Comparison of ENCODE assay signal across 26 cellular contexts in genomic region chr7:43332193-43332796, GRCh38.
A peak's percentile ranks its signal among the peaks of the same experiment; 100 is the strongest.
DNase-seq lines count a peak whose midpoint lies in the region; ATAC-seq, FAIRE-seq and TF ChIP-seq lines count a peak whose summit lies in the region.
"Had no signal": no experiment of that assay in that cellular context is flagged by ENCODE, and none has a peak within 500 bp of the region (broad histone marks: within the 10 kb centered on the region; RNA-seq: fewer than 3 reads in every experiment).

No MANE protein-coding gene starts in this region.

- H2BK120ac ChIP-seq in H1 (replicated peaks; ENCODE audit: low read depth, low read length) (no peak overlapping the region), trophoblast cell (ENCODE audit: insufficient read depth, low read length, poor library complexity) (no peak overlapping the region)

- H3K4me2 ChIP-seq in K562 (ENCODE audit: insufficient read depth, low read length) (no peak overlapping the region), H1 (ENCODE audit: insufficient read depth in 1 of 2, low read depth in 2 of 2, low read length in 2 of 2) (no peak overlapping the region), trophoblast cell (ENCODE audit: low read length) (no peak overlapping the region)
- H3K4me2 ChIP-seq: A549, BLaER1 had no signal

- TF ChIP-seq RAD21 in K562 (CRISPR knock-in tag; conservative IDR thresholded peaks at IDR 0.05 in 1 of 2, IDR thresholded peaks at IDR 0.05 in 1 of 2), result no peak
- TF ChIP-seq RAD21 in H1 (IDR thresholded peaks at IDR 0.05 in 1 of 2, conservative IDR thresholded peaks at IDR 0.05 in 1 of 2; ENCODE audit: low read depth in 2 of 2, low read length in 2 of 2), result no peak

- H3K56ac ChIP-seq in H1 (replicated peaks; ENCODE audit: insufficient read length, low read depth, low read length), result no peak overlapping the region

- H2AK5ac ChIP-seq in H1 (ENCODE audit: low read depth, low read length) (no peak overlapping the region; the same call in 1 of the 2 replicates), trophoblast cell (ENCODE audit: low read length) (no peak overlapping the region)

- TF ChIP-seq EP300 in K562 (IDR thresholded peaks at IDR 0.05; ENCODE audit: low read length) (no peak), H1 (IDR thresholded peaks at IDR 0.05; ENCODE audit: borderline replicate concordance in 1 of 2, low read depth in 2 of 2, low read length in 2 of 2) (no peak)

- peak overlapping the region; percentile 55; the same call in 1 of the 2 replicates for H2BK12ac ChIP-seq in H1 (ENCODE audit: low read depth, low read length)
- H2BK12ac ChIP-seq in trophoblast cell (ENCODE audit: low read length), result no peak overlapping the region

- in situ Hi-C loops in G401 (cut with HindIII; ENCODE audit: low sequenced_read_pairs) (no loop called here), K562 (cut with MboI) (no loop called here)

- ATAC-seq in K562 (no peak), HG02678 (IDR thresholded peaks at IDR 0.05; ENCODE audit: unreplicated experiment) (no peak)

- no peaks in the 10 kb centered on the region; the same call in 1 of the 2 replicates for H3K23me2 ChIP-seq in H1 (ENCODE audit: low read depth, low read length)

- H3K4me3 ChIP-seq in K562, result no peak overlapping the region
- no peak overlapping the region for H3K4me3 ChIP-seq in H1 (ENCODE audit: extremely low read depth in 1 of 4, insufficient read depth in 2 of 4, low read depth in 3 of 4, low read length in 4 of 4)
- H3K4me3 ChIP-seq in trophoblast cell (ENCODE audit: low read depth, low read length), result peak overlapping the region; percentile 1
- H3K4me3 ChIP-seq: A549, BLaER1 had no signal

- no peaks in the 10 kb centered on the region; the same call in 1 of the 2 replicates for H4K20me1 ChIP-seq in K562 (replicated peaks; ENCODE audit: control insufficient read depth, insufficient read depth, low read length)
- no peaks in the 10 kb centered on the region for H4K20me1 ChIP-seq in H1 (replicated peaks in 1 of 2; ENCODE audit: control insufficient read depth in 1 of 2, insufficient read depth in 2 of 2, low read length in 2 of 2)
- H4K20me1 ChIP-seq: BLaER1 had no signal

- POLR2A ChIA-PET in K562 (lab: Yijun Ruan, JAX) (no interaction called here), H1 (lab: Charles Lee; ENCODE audit: partially characterized antibody) (interaction anchor here (1.4 kb wide), 1 partner anchor 17 kb away, joined by 4 read pairs; no protein-coding TSS in a partner anchor)

- TF ChIP-seq POLR2A in K562 (conservative IDR thresholded peaks at IDR 0.05), result no peak
- TF ChIP-seq POLR2A in H1 (IDR thresholded peaks at IDR 0.05; ENCODE audit: control extremely low read depth in 1 of 2, low read depth in 2 of 2, low read length in 2 of 2), result no peak

- no TSS peak for BruUV-seq in K562 (replicated peaks; lab: Mats Ljungman, UMichigan)

- H4K8ac ChIP-seq in H1 (ENCODE audit: extremely low read depth, insufficient read depth, low read length), result no peak overlapping the region
- H4K8ac ChIP-seq in trophoblast cell (ENCODE audit: low read depth, low read length), result no peak overlapping the region

- H3K27ac ChIP-seq in K562 (ENCODE audit: extremely low read depth, low read depth, low read length) (no peak overlapping the region), H1 (ENCODE audit: low read depth, low read length) (no peak overlapping the region), trophoblast cell (ENCODE audit: low read depth, low read length) (no peak overlapping the region)
- H3K27ac ChIP-seq: 22Rv1, A549, BLaER1 had no signal

- H2BK20ac ChIP-seq in H1 (ENCODE audit: low read length), result no peak overlapping the region

- no peaks in the 10 kb centered on the region for H3K9me1 ChIP-seq in K562 (ENCODE audit: control insufficient read depth, insufficient read depth, low read length)

- H2BK5ac ChIP-seq in H1 (ENCODE audit: low read depth, low read length), result no peak overlapping the region; the same call in 1 of the 2 replicates
- H2BK5ac ChIP-seq in trophoblast cell (ENCODE audit: low read depth, low read length, poor library complexity), result no peak overlapping the region

- H3K14ac ChIP-seq in H1 (ENCODE audit: insufficient read length) (no peak overlapping the region), trophoblast cell (ENCODE audit: low read length) (no peak overlapping the region)

- H3K23ac ChIP-seq in H1 (ENCODE audit: insufficient read length) (no peak overlapping the region), trophoblast cell (ENCODE audit: low read length) (no peak overlapping the region)

- H2BK15ac ChIP-seq in H1 (ENCODE audit: low read length), result no peak overlapping the region

- H4K12ac ChIP-seq in trophoblast cell (ENCODE audit: low read depth, low read length), result no peak overlapping the region

- H3K4me1 ChIP-seq in K562 (replicated peaks in 1 of 2; ENCODE audit: control insufficient read depth in 2 of 2, insufficient read depth in 2 of 2, low read length in 2 of 2), result no peaks in the 10 kb centered on the region
- peaks cover 0 to 3% (median 1%) of the 10 kb centered on the region in 4 experiments; a peak in 1 of 7 replicates for H3K4me1 ChIP-seq in H1 (replicated peaks in 1 of 4; ENCODE audit: control insufficient read depth in 3 of 4, insufficient read depth in 4 of 4, low read length in 3 of 4)
- H3K4me1 ChIP-seq in trophoblast cell (ENCODE audit: control insufficient read depth in 1 of 2, insufficient read depth in 2 of 2, low read length in 2 of 2), result peaks cover 5 to 8% of the 10 kb centered on the region in 2 experiments
- H3K4me1 ChIP-seq: A549, BE2C, BLaER1 had no signal

- H3K9me3 ChIP-seq in K562 (replicated peaks; ENCODE audit: control insufficient read depth, insufficient read depth, low read depth, low read length) (no peaks in the 10 kb centered on the region), H1 (ENCODE audit: insufficient read depth in 2 of 2, low read depth in 1 of 2, low read length in 1 of 2) (no peaks in the 10 kb centered on the region), trophoblast cell (ENCODE audit: insufficient read depth, low read depth, low read length) (no peaks in the 10 kb centered on the region)
- H3K9me3 ChIP-seq: A549, BE2C, BLaER1 had no signal

- no peaks in the 10 kb centered on the region for H3K36me3 ChIP-seq in K562 (ENCODE audit: control insufficient read depth, insufficient read depth, low read length)
- no peaks in the 10 kb centered on the region for H3K36me3 ChIP-seq in H1 (ENCODE audit: control insufficient read depth in 2 of 4, insufficient read depth in 4 of 4, low read length in 3 of 4)
- no peaks in the 10 kb centered on the region for H3K36me3 ChIP-seq in trophoblast cell (ENCODE audit: control insufficient read depth in 1 of 2, insufficient read depth in 2 of 2, low read length in 2 of 2)
- H3K36me3 ChIP-seq: BE2C had no signal

- H3K79me2 ChIP-seq in K562 (ENCODE audit: control insufficient read depth, insufficient read depth, low read length) (no peaks in the 10 kb centered on the region), H1 (ENCODE audit: control insufficient read depth in 1 of 2, insufficient read depth in 2 of 2, low read length in 2 of 2) (no peaks in the 10 kb centered on the region), trophoblast cell (ENCODE audit: control insufficient read depth, insufficient read depth, low read length, poor library complexity) (no peaks in the 10 kb centered on the region)

- H3K9ac ChIP-seq in K562 (ENCODE audit: insufficient read depth in 1 of 2, low read depth in 2 of 2, low read length in 2 of 2), result no peak overlapping the region
- no peak overlapping the region for H3K9ac ChIP-seq in H1 (replicated peaks in 1 of 4; ENCODE audit: extremely low read depth in 1 of 4, low read depth in 3 of 4, low read length in 3 of 4)
- H3K9ac ChIP-seq in trophoblast cell (ENCODE audit: low read length), result no peak overlapping the region
- H3K9ac ChIP-seq: BLaER1 had no signal

- CTCF ChIA-PET in K562 (lab: Yijun Ruan, JAX; ENCODE audit: low intra/inter-chr PET ratio) (no interaction called here), H1 (lab: Charles Lee; ENCODE audit: partially characterized antibody) (interaction anchor here (0.7 to 1.1 kb wide), 3 partner anchors 18 to 122 kb away, joined by 3 read pairs; no protein-coding TSS in a partner anchor)

- intact Hi-C loops in K562 (cut with micrococcal nuclease), result no loop called here

- TF ChIP-seq CTCF in K562 (IDR thresholded peaks at IDR 0.05 in 2 of 3, conservative IDR thresholded peaks at IDR 0.05 in 1 of 3; ENCODE audit: insufficient read depth in 2 of 3, low read depth in 1 of 3, low read length in 3 of 3) (no peak), H1 (IDR thresholded peaks at IDR 0.05; ENCODE audit: control extremely low read depth in 1 of 3, insufficient read depth in 1 of 3, low read depth in 1 of 3, low read length in 3 of 3) (no peak)

- H4K91ac ChIP-seq in H1 (replicated peaks; ENCODE audit: insufficient read length, low read length) (peak overlapping the region; percentile 57), trophoblast cell (ENCODE audit: low read depth, low read length) (no peak overlapping the region)

- no peaks in the 10 kb centered on the region; the same call in 1 of the 2 replicates for H3K79me1 ChIP-seq in H1 (ENCODE audit: low read depth, low read length)
- no peaks in the 10 kb centered on the region for H3K79me1 ChIP-seq in trophoblast cell (ENCODE audit: low read length)

- no peak for FAIRE-seq in K562 (lab: Jason Lieb, UNC)
- no peak for FAIRE-seq in H1 (lab: Jason Lieb, UNC)
- FAIRE-seq: A549, G401.6, GM12891, GM19239 had no signal

- WGBS in K562 (ENCODE audit: insufficient coverage, low coverage, missing lambda C conversion rate), result 4% methylated on average over 8 of the region's 8 CpGs
- 95% methylated on average over 8 of the region's 8 CpGs; no CpG with 5 or more reads in 1 of the 2 experiments for WGBS in H1 (ENCODE audit: extremely low coverage in 1 of 2, insufficient coverage in 1 of 2, insufficient read length in 1 of 2, insufficient replicate concordance in 2 of 2, low coverage in 1 of 2, low lambda C conversion rate in 2 of 2, missing lambda C conversion rate in 1 of 2), 2 experiments
- WGBS in trophoblast cell (ENCODE audit: extremely low coverage, insufficient coverage, insufficient read length), result no CpG with 5 or more reads among the region's 8 CpGs

- H3K18ac ChIP-seq in H1 (ENCODE audit: extremely low read depth, low read length) (no peak overlapping the region), trophoblast cell (ENCODE audit: low read length) (no peak overlapping the region)

- H3K4ac ChIP-seq in H1 (replicated peaks; ENCODE audit: insufficient read length, low read depth, low read length) (no peak overlapping the region), trophoblast cell (ENCODE audit: low read depth, low read length) (no peak overlapping the region)

- H2AFZ ChIP-seq in K562 (ENCODE audit: low read depth, low read length) (no peak overlapping the region), H1 (ENCODE audit: low read length) (no peak overlapping the region), trophoblast cell (ENCODE audit: insufficient read depth, low read length, poor library complexity) (no peak overlapping the region)

- H3K27me3 ChIP-seq in K562 (ENCODE audit: control insufficient read depth in 2 of 2, insufficient read depth in 2 of 2, low read length in 2 of 2) (peaks cover 8 to 21% of the 10 kb centered on the region in 2 experiments; a peak in 4 of 5 replicates), H1 (replicated peaks in 1 of 4; ENCODE audit: control insufficient read depth in 3 of 4, extremely low read depth in 1 of 4, insufficient read depth in 3 of 4, low read length in 3 of 4) (no peaks in the 10 kb centered on the region), trophoblast cell (ENCODE audit: insufficient read depth, low read length) (no peaks in the 10 kb centered on the region)
- H3K27me3 ChIP-seq: BE2C, BLaER1 had no signal

- DNase-seq in G401 (ENCODE audit: low spot score) (peak; percentile 19), K562 (ENCODE audit: extremely low read depth in 1 of 4, low spot score in 3 of 4) (no peak), H1 (ENCODE audit: low read depth in 1 of 2, low spot score in 2 of 2) (no peak), trophoblast cell (no peak), Ammon's horn (ENCODE audit: low spot score) (no peak), NCI-H1417 treated with DMSO at 0.1 percent for 48 hours (lab: John Stamatoyannopoulos, UW) (no peak)
- DNase-seq: AML-193; BE2C; CD4-positive, alpha-beta memory T cell; CD4-positive, CD25-positive, alpha-beta regulatory T cell; CD8-positive, alpha-beta memory T cell; COR-L47; DMS 273 treated with DMSO at 0.1 percent for 48 hours; DMS153; DMS53; DMS79; DND-41; EL; GF-D8 had no signal

- no peak overlapping the region for H4K5ac ChIP-seq in H1 (ENCODE audit: insufficient read length, low read depth, low read length)
